Comparison of ENCODE assay signal across 36 cellular contexts in the genomic region with DNA sequence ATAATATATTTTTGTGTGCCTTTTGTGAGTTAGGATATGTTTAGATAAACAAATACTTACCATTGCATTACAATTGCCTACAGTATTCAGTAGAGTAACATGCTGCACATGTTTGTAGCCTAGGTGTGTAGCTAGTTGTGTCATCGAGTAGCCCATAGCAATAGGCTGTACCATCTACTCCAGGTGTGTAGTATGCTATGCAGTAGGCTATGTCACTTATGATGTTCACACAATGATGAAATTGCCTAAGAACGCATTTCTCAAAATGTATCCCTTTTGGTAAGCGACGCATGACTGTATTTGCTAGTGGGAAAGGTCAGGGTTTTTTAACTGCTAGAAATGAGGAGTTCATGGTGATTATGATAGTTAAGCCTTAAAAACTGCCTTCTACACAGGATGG. TPM values are rescaled to one million over a fixed set of nuclear protein-coding genes. Genes with fewer than 3 reads are reported as not detected.
"Had no signal": no experiment of that assay in that cellular context is flagged by ENCODE, and none has a peak within 500 bp of the region (broad histone marks: within the 10 kb centered on the region; RNA-seq: fewer than 3 reads in every experiment).

No MANE protein-coding gene starts in this region.

- H3K4me3 ChIP-seq: MG63 had no signal

- H3K36me3 ChIP-seq: MG63 had no signal

- DNase-seq: Karpas-422, Kasumi-1, MG63, MM.1S, MV-4-11, NCI-H1048, NCI-H1092, NCI-H1092 treated with DMSO at 0.1 percent for 48 hours, NCI-H1105, NCI-H1105 treated with DMSO at 0.1 percent for 48 hours, NCI-H1417, NCI-H1417 treated with DMSO at 0.1 percent for 48 hours, NCI-H1436, NCI-H1436 treated with DMSO at 0.1 percent for 48 hours, NCI-H146, NCI-H1694, NCI-H1694 treated with DMSO at 0.1 percent for 48 hours, NCI-H187, NCI-H187 treated with DMSO at 0.1 percent for 48 hours, NCI-H1930, NCI-H2029, NCI-H2029 treated with DMSO at 0.1 percent for 48 hours, NCI-H2081, NCI-H2081 treated with DMSO at 0.1 percent for 48 hours, NCI-H2107, NCI-H2171, NCI-H2171 treated with DMSO at 0.1 percent for 48 hours, NCI-H2227 treated with DMSO at 0.1 percent for 48 hours, NCI-H226, NCI-H345, NCI-H446, NCI-H446 treated with DMSO at 0.1 percent for 48 hours, NCI-H510A, NCI-H510A treated with DMSO at 0.1 percent for 48 hours had no signal

RNA-seq across cellular contexts. Expression of a gene that starts 30.0 kb away (rescaled TPM):
- total RNA-seq: MCF 10A, NCI-H460 had no signal
